1 cellular context compared by ENCODE assay signal in genomic region chr13:51795419-51795818, GRCh38.
TF ChIP-seq lines count a peak whose summit lies in the region.

No MANE protein-coding gene starts in this region.

TF ChIP-seq in GM23338, 12 proteins besides CTCF, POLR2A, EP300 and RAD21 (continued from another document):
- TF ChIP-seq ZNF462 (CRISPR knock-in tag; IDR thresholded peaks at IDR 0.05) (no peak), REST (IDR thresholded peaks at IDR 0.05; ENCODE audit: unreplicated experiment) (no peak), STAT1 (IDR thresholded peaks at IDR 0.05; ENCODE audit: unreplicated experiment) (no peak), EZH2 (IDR thresholded peaks at IDR 0.05; ENCODE audit: low read depth, unreplicated experiment) (no peak), ZNF114 (CRISPR knock-in tag; IDR thresholded peaks at IDR 0.05) (no peak), POLR2AphosphoS5 (IDR thresholded peaks at IDR 0.05; ENCODE audit: low read depth) (no peak), NANOG (IDR thresholded peaks at IDR 0.05; ENCODE audit: borderline replicate concordance) (no peak), CREB1 (CRISPR knock-in tag; IDR thresholded peaks at IDR 0.05; ENCODE audit: low read depth) (no peak)
